ENCODE assay signal across 8 cellular contexts in genomic region chr6:136289327-136289578, GRCh38.
DNase-seq lines count a peak whose midpoint lies in the region; ATAC-seq and TF ChIP-seq lines count a peak whose summit lies in the region.

No MANE protein-coding gene starts in this region.

- DNase-seq in ACHN, result peak; percentile 86
- DNase-seq in NCI-H446 treated with DMSO at 0.1 percent for 48 hours (lab: John Stamatoyannopoulos, UW), result peak; percentile 73
- DNase-seq in activated CD4-positive, alpha-beta T cell treated with anti-CD3 and anti-CD28 coated beads for 4 hours, result peak; percentile 91 to 92
- DNase-seq in choroid plexus epithelial cell (ENCODE audit: low read depth), result peak; percentile 93
- DNase-seq in stimulated activated CD4-positive, alpha-beta T cell treated with anti-CD3 and anti-CD28 coated beads, Interleukin-1b, Interleukin-23, amount 100 ng/mL, for 1 hour (ENCODE audit: low read depth in 2 of 2), result peak; percentile 82 to 85

- in situ Hi-C loops in ACHN (cut with HindIII; ENCODE audit: low pct_ligation_motif_present, low pct_unique_long_range_greater_than_20kb, low sequenced_read_pairs), result no loop called here

- ATAC-seq in GM19023 (IDR thresholded peaks at IDR 0.05; ENCODE audit: unreplicated experiment), result peak; percentile 41
- ATAC-seq in HG03342 (IDR thresholded peaks at IDR 0.05; ENCODE audit: unreplicated experiment), result peak; percentile 38

- H3K27me3 ChIP-seq in layer of hippocampus (ENCODE audit: control insufficient read depth, insufficient read depth, low read length), result no peaks in the 10 kb centered on the region

- peak overlapping the region; percentile 97 for H3K4me3 ChIP-seq in choroid plexus epithelial cell (ENCODE audit: low read depth, low read length)

- H3K27ac ChIP-seq in layer of hippocampus (ENCODE audit: low read depth, low read length), result peak overlapping the region; percentile 98

- TF ChIP-seq CTCF in choroid plexus epithelial cell (conservative IDR thresholded peaks at IDR 0.05; ENCODE audit: low read depth, low read length), result no peak

Comparison
In these comparisons a context has a peak if more than half of its experiments do, and no peak if none do; other contexts are left out.
1. Peak in every context shown above with its lines: DNase-seq, ATAC-seq, H3K4me3 ChIP-seq and H3K27ac ChIP-seq.